Comparison of ENCODE assay signal across 9 cellular contexts in the genomic region with DNA sequence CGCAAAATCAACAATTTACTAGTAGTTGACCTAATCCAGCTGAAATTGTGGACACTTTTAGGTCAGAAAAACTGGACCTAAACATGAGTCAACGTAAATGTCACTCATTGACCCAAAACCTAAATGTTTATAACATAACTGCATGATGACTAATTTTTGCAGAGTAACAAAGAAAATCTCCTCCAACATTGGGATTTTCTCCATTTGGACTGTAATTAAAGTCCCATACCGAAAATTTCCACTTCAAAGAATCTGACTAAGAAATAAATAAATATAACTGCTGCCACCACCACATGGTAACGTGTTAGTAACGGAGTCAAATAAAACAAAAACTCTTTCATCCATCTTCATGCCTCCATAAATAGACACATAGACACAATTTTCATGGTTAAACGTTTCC. TPM values are rescaled to one million over a fixed set of nuclear protein-coding genes. Genes with fewer than 3 reads are reported as not detected.
DNase-seq lines count a peak whose midpoint lies in the region; ATAC-seq, FAIRE-seq and TF ChIP-seq lines count a peak whose summit lies in the region.
"Had no signal": no experiment of that assay in that cellular context is flagged by ENCODE, and none has a peak within 500 bp of the region (broad histone marks: within the 10 kb centered on the region; RNA-seq: fewer than 3 reads in every experiment).

No MANE protein-coding gene starts in this region.

- in situ Hi-C loops in KBM-7 (cut with MboI; ENCODE audit: low pct_unique_long_range_greater_than_20kb, low sequenced_read_pairs): no loop called here

- H3K4me1 ChIP-seq in BLaER1 treated with 17β-estradiol and CSF1 and Interleukin-3, amounts not matched to agents 10 nM and 100 nM: peaks cover 16 to 28% (median 20%) of the 10 kb centered on the region in 10 experiments
- peaks cover 26% of the 10 kb centered on the region for H3K4me1 ChIP-seq in muscle layer of colon (ENCODE audit: insufficient read depth, low read length)
- H3K4me1 ChIP-seq: lower lobe of right lung had no signal

- TF ChIP-seq CTCF in coronary artery (IDR thresholded peaks at IDR 0.05): no peak

- peak overlapping the region; percentile 75 to 98 (median 95); a peak in 21 of 22 replicates for H3K9ac ChIP-seq in BLaER1 treated with 17β-estradiol and CSF1 and Interleukin-3, amounts not matched to agents 10 nM and 100 nM
- peak overlapping the region; percentile 4 for H3K9ac ChIP-seq in muscle layer of colon (ENCODE audit: low read length)

- H3K36me3 ChIP-seq in BLaER1 treated with 17β-estradiol and CSF1 and Interleukin-3, amounts not matched to agents 10 nM and 100 nM: peaks cover 0 to 14% (median 4%) of the 10 kb centered on the region in 11 experiments; a peak in 6 of 22 replicates
- no peaks in the 10 kb centered on the region for H3K36me3 ChIP-seq in muscle layer of colon (ENCODE audit: insufficient read depth, low read length)
- H3K36me3 ChIP-seq: lower lobe of right lung had no signal

- DNase-seq in KBM-7 (peak; percentile 34), coronary artery (ENCODE audit: low spot score) (no peak), NCI-H446 treated with DMSO at 0.1 percent for 48 hours (lab: John Stamatoyannopoulos, UW) (no peak), frontal cortex (ENCODE audit: low spot score in 2 of 2) (no peak), NCI-H748 (lab: John Stamatoyannopoulos, UW; ENCODE audit: unreplicated experiment) (no peak)
- DNase-seq: lower lobe of right lung had no signal

- FAIRE-seq in frontal cortex (lab: Jason Lieb, UNC): no peak

- no peaks in the 10 kb centered on the region for H3K27me3 ChIP-seq in BLaER1 treated with 17β-estradiol and CSF1 and Interleukin-3, amounts not matched to agents 10 nM and 100 nM
- H3K27me3 ChIP-seq in muscle layer of colon (ENCODE audit: control insufficient read depth in 1 of 2, insufficient read depth in 2 of 2, low read length in 2 of 2): no peaks in the 10 kb centered on the region

- peak overlapping the region; percentile 75 to 99 (median 88) for H3K4me2 ChIP-seq in BLaER1 treated with 17β-estradiol and CSF1 and Interleukin-3, amounts not matched to agents 10 nM and 100 nM

- H3K4me3 ChIP-seq in BLaER1 treated with 17β-estradiol and CSF1 and Interleukin-3, amounts not matched to agents 10 nM and 100 nM: peak overlapping the region; percentile 72 to 92 (median 80); a peak in 19 of 20 replicates
- peak overlapping the region; percentile 84 for H3K4me3 ChIP-seq in coronary artery
- H3K4me3 ChIP-seq in muscle layer of colon (ENCODE audit: low read depth in 1 of 2, low read length in 2 of 2): peak overlapping the region; percentile 52 to 64

- peak overlapping the region in 9 of 11 experiments; percentile 88 to 97 (median 95); a peak in 18 of 22 replicates for H3K27ac ChIP-seq in BLaER1 treated with 17β-estradiol and CSF1 and Interleukin-3, amounts not matched to agents 10 nM and 100 nM
- H3K27ac ChIP-seq in coronary artery (peak overlapping the region in 1 of 2 donors; percentile 92), muscle layer of colon (ENCODE audit: low read depth, low read length) (peak overlapping the region; percentile 53)

- ATAC-seq in HG03108 (IDR thresholded peaks at IDR 0.05; ENCODE audit: unreplicated experiment): no peak
- ATAC-seq: lower lobe of right lung had no signal

- H3K9me3 ChIP-seq in BLaER1 treated with 17β-estradiol and CSF1 and Interleukin-3, amounts not matched to agents 10 nM and 100 nM (replicated peaks in 1 of 11): peaks cover 0 to 18% (median 9%) of the 10 kb centered on the region in 11 experiments; a peak in 13 of 22 replicates
- no peaks in the 10 kb centered on the region for H3K9me3 ChIP-seq in muscle layer of colon (ENCODE audit: low read length)
- H3K9me3 ChIP-seq: lower lobe of right lung had no signal

- peaks cover 0 to 50% (median 11%) of the 10 kb centered on the region in 11 experiments; a peak in 9 of 22 replicates for H4K20me1 ChIP-seq in BLaER1 treated with 17β-estradiol and CSF1 and Interleukin-3, amounts not matched to agents 10 nM and 100 nM

RNA-seq across cellular contexts. Expression of gene ADGRA3, which starts 1.9 kb away (rescaled TPM):
- 45.2 TPM for total RNA-seq in frontal cortex
